ENCODE assay signal across 26 cellular contexts in genomic region chr7:69683002-69683401, GRCh38.
DNase-seq lines count a peak whose midpoint lies in the region; ATAC-seq and TF ChIP-seq lines count a peak whose summit lies in the region.
"Had no signal": no experiment of that assay in that cellular context is flagged by ENCODE, and none has a peak within 500 bp of the region (broad histone marks: within the 10 kb centered on the region; RNA-seq: fewer than 3 reads in every experiment).

No MANE protein-coding gene starts in this region.

- no peak overlapping the region for H3K4me3 ChIP-seq in HAP-1
- H3K4me3 ChIP-seq: A549; BLaER1 treated with 17β-estradiol and CSF1 and Interleukin-3, amounts not matched to agents 10 nM and 100 nM; dorsolateral prefrontal cortex; lung; spleen; vagina had no signal

- H3K4me1 Mint-ChIP-seq in nephron = peaks cover 70% of the 10 kb centered on the region
- H3K4me1 Mint-ChIP-seq: activated CD4-positive, alpha-beta T cell treated with anti-CD3 and anti-CD28 coated beads, Interleukin-2, amount 10 ng/mL, durations not matched to agents 7 days and 5 days had no signal

- TF ChIP-seq CTCF in nephron (IDR thresholded peaks at IDR 0.05; ENCODE audit: unreplicated experiment in 3 of 3) = no peak

- peaks cover 41% of the 10 kb centered on the region for H3K4me1 ChIP-seq in HAP-1
- H3K4me1 ChIP-seq: foreskin keratinocyte had no signal

- H3K9me3 Mint-ChIP-seq in nephron = no peaks in the 10 kb centered on the region
- peaks cover 0 to 3% of the 10 kb centered on the region in 2 donors for H3K9me3 Mint-ChIP-seq in activated naive CD4-positive, alpha-beta T cell treated with anti-CD3 and anti-CD28 coated beads, Interleukin-2, amount 50 U/mL, for 72 hours
- H3K9me3 Mint-ChIP-seq: activated CD4-positive, alpha-beta T cell treated with anti-CD3 and anti-CD28 coated beads, Interleukin-2, amount 10 ng/mL, durations not matched to agents 7 days and 5 days had no signal

- DNase-seq in NCI-H345 (lab: John Stamatoyannopoulos, UW) = peak; percentile 60
- no peak for DNase-seq in NCI-H345 treated with DMSO at 0.1 percent for 48 hours (lab: John Stamatoyannopoulos, UW; ENCODE audit: unreplicated experiment)
- DNase-seq in HAP-1 (ENCODE audit: low spot score in 2 of 2) = peak; percentile 82 to 94
- peak; percentile 60 for DNase-seq in NCI-H2196 treated with DMSO at 0.1 percent for 48 hours (lab: John Stamatoyannopoulos, UW; ENCODE audit: unreplicated experiment)
- DNase-seq in activated naive CD4-positive, alpha-beta T cell treated with anti-CD3 and anti-CD28 coated beads, Interleukin-2, amount 50 U/mL, for 72 hours (ENCODE audit: low spot score in 2 of 2) = no peak
- no peak for DNase-seq in activated effector memory CD4-positive, alpha-beta T cell treated with Interleukin-2 at 50 U/mL for 16 hours
- no peak for DNase-seq in NCI-H524 treated with DMSO at 0.1 percent for 48 hours (lab: John Stamatoyannopoulos, UW)
- DNase-seq: activated CD4-positive, alpha-beta T cell treated with anti-CD3 and anti-CD28 coated beads, Interleukin-2, amount 10 ng/mL, durations not matched to agents 7 days and 5 days; activated CD8-positive, alpha-beta memory T cell treated with anti-CD3 and anti-CD28 coated beads, Interleukin-2, amount 50 U/mL, for 48 hours; activated naive CD4-positive, alpha-beta T cell; central memory CD4-positive, alpha-beta T cell; dorsolateral prefrontal cortex; foreskin keratinocyte; HCEC 1CT; hippocampal formation; NCI-H2171; retina; spleen; stimulated activated CD8-positive, alpha-beta memory T cell treated with anti-CD3 and anti-CD28 coated beads, Interleukin-4, amount 100 ng/mL, for 48 hours; T-helper 1 cell had no signal

- peak overlapping the region in 2 of 3 experiments; percentile 23 to 59 for H3K27ac Mint-ChIP-seq in nephron
- H3K27ac Mint-ChIP-seq in activated naive CD4-positive, alpha-beta T cell treated with anti-CD3 and anti-CD28 coated beads, Interleukin-2, amount 50 U/mL, for 72 hours = no peak overlapping the region
- H3K27ac Mint-ChIP-seq: activated CD4-positive, alpha-beta T cell treated with anti-CD3 and anti-CD28 coated beads, Interleukin-2, amount 10 ng/mL, durations not matched to agents 7 days and 5 days had no signal

- no peaks in the 10 kb centered on the region for H3K9me3 ChIP-seq in HAP-1
- H3K9me3 ChIP-seq: A549, spleen, vagina had no signal

- no peaks in the 10 kb centered on the region for H3K36me3 Mint-ChIP-seq in nephron (ENCODE audit: low read depth)
- H3K36me3 Mint-ChIP-seq in activated naive CD4-positive, alpha-beta T cell treated with anti-CD3 and anti-CD28 coated beads, Interleukin-2, amount 50 U/mL, for 72 hours = no peaks in the 10 kb centered on the region

- H3K27me3 Mint-ChIP-seq in nephron (ENCODE audit: low read depth) = no peaks in the 10 kb centered on the region
- H3K27me3 Mint-ChIP-seq: activated CD4-positive, alpha-beta T cell treated with anti-CD3 and anti-CD28 coated beads, Interleukin-2, amount 10 ng/mL, durations not matched to agents 7 days and 5 days had no signal

- in situ Hi-C loops in HAP-1 (cut with MboI; ENCODE audit: low sequenced_read_pairs) = no loop called here

- no peaks in the 10 kb centered on the region for H3K36me3 ChIP-seq in HAP-1 (replicated peaks)
- H3K36me3 ChIP-seq: spleen, vagina had no signal

- no peak overlapping the region for H3K4me3 Mint-ChIP-seq in nephron
- H3K4me3 Mint-ChIP-seq: activated CD4-positive, alpha-beta T cell treated with anti-CD3 and anti-CD28 coated beads, Interleukin-2, amount 10 ng/mL, durations not matched to agents 7 days and 5 days had no signal

- no peaks in the 10 kb centered on the region for H3K27me3 ChIP-seq in HAP-1 (ENCODE audit: low read depth)
- H3K27me3 ChIP-seq: BLaER1 treated with 17β-estradiol and CSF1 and Interleukin-3, amounts not matched to agents 10 nM and 100 nM; dorsolateral prefrontal cortex; foreskin keratinocyte; spleen; vagina had no signal

- ATAC-seq in activated naive CD4-positive, alpha-beta T cell treated with anti-CD3 and anti-CD28 coated beads, Interleukin-2, amount 50 U/mL, for 72 hours = no peak
- ATAC-seq: A549, foreskin keratinocyte, Right ventricle myocardium inferior had no signal

Comparison
In these comparisons a context has a peak if more than half of its experiments do, and no peak if none do; other contexts are left out.
1. DNase-seq: peak in NCI-H345 (single experiment), HAP-1 (2 of 2) and NCI-H2196 treated with DMSO at 0.1 percent for 48 hours (single experiment); none in NCI-H345 treated with DMSO at 0.1 percent for 48 hours (single experiment), activated naive CD4-positive, alpha-beta T cell treated with anti-CD3 and anti-CD28 coated beads, Interleukin-2, amount 50 U/mL, for 72 hours (0 of 2), activated effector memory CD4-positive, alpha-beta T cell treated with Interleukin-2 at 50 U/mL for 16 hours (single experiment) and NCI-H524 treated with DMSO at 0.1 percent for 48 hours (single experiment).
2. H3K27ac Mint-ChIP-seq: peak in nephron (2 of 3); none in activated naive CD4-positive, alpha-beta T cell treated with anti-CD3 and anti-CD28 coated beads, Interleukin-2, amount 50 U/mL, for 72 hours (0 of 2).